8 cellular contexts compared by ENCODE assay signal in the genomic region with DNA sequence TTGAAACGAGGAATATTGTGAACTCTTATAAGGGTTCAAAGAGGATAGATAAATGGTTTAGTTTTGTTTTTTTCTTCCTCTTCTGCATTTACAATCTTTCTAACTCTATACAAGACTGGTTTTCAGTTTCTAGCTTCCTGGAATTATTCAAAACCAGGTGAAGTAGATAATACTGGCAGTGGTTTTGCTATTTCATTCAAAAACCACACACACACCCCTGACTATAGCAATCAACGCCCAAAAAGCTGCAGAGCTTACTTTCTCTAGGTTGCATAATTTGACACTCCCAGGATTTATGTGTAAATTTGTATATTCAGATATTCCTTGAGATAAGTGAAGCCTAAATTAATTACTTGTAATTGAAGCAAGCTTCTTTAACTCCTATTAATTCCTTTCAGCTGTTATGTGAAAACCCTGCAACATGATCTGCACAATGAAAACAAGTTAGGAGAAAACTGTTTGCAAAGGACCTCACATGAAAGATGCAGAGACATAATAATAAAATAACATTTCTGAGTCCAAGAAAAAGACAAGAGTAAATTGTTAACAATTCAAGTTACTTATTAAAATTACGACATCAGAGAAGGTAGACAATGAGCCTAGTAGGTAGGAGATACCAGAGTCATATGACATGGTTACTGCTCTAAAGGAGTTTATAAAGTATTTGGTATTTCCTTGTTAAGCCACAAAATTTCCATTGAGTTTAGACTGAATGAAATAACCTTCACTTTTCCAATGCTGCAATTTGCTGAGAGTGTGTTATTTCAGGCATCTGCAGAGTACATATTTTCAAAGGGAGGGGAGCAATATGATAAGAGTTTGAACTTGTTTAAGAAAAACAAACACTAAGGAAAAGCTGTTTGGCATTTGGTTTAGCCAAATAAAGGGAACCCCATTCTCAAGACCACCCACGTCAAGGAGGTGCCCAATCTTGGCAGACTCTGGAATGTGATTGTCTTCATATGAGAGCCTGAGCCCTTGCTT. TPM values are rescaled to one million over a fixed set of nuclear protein-coding genes. Genes with fewer than 3 reads are reported as not detected.
DNase-seq lines count a peak whose midpoint lies in the region; ATAC-seq and TF ChIP-seq lines count a peak whose summit lies in the region.

No MANE protein-coding gene starts in this region.

- H4K20me1 ChIP-seq in BLaER1, result peaks cover 21% of the 10 kb centered on the region

- peak overlapping the region; percentile 99 for H3K27ac ChIP-seq in BLaER1
- H3K27ac ChIP-seq in sigmoid colon, result peak overlapping the region; percentile 90 to 100 (median 100)

- intact Hi-C loops in sigmoid colon (cut with DNase I), result loop anchor here (1.0 to 2.0 kb wide), 2 partner anchors 29 to 54 kb away; partner anchors contain the start of gene HNRNPA3

- no peaks in the 10 kb centered on the region for H3K9me3 ChIP-seq in BLaER1
- no peaks in the 10 kb centered on the region for H3K9me3 ChIP-seq in sigmoid colon

- peaks cover 56% of the 10 kb centered on the region for H3K4me1 Mint-ChIP-seq in T-helper 2 cell treated with Interferon-gamma antibody and Interleukin-4, amounts not matched to agents 5 μg/mL and 100 μg/mL, for 36 hours (ENCODE audit: low read depth)

- peak overlapping the region; percentile 99 for H3K9ac ChIP-seq in BLaER1

- H3K27ac Mint-ChIP-seq in T-helper 2 cell treated with Interferon-gamma antibody and Interleukin-4, amounts not matched to agents 5 μg/mL and 100 μg/mL, for 36 hours, result peak overlapping the region; percentile 99

- H3K9me3 Mint-ChIP-seq in T-helper 2 cell treated with Interferon-gamma antibody and Interleukin-4, amounts not matched to agents 5 μg/mL and 100 μg/mL, for 36 hours, result no peaks in the 10 kb centered on the region

- H3K4me3 ChIP-seq in BLaER1, result peak overlapping the region; percentile 95
- H3K4me3 ChIP-seq in sigmoid colon, result peak overlapping the region; percentile 86 to 99 (median 99)

- H3K27me3 ChIP-seq in BLaER1, result no peaks in the 10 kb centered on the region
- no peaks in the 10 kb centered on the region for H3K27me3 ChIP-seq in sigmoid colon

- TF ChIP-seq EP300 in sigmoid colon (IDR thresholded peaks at IDR 0.05), result no peak

- DNase-seq in T-helper 2 cell treated with Interferon-gamma antibody and Interleukin-4, amounts not matched to agents 5 μg/mL and 100 μg/mL, for 36 hours (ENCODE audit: low spot score), result no peak
- peak; percentile 46 for DNase-seq in fibroblast of gingiva (ENCODE audit: low read depth)
- DNase-seq in sigmoid colon, result no peak
- no peak for DNase-seq in NCI-H748 treated with DMSO at 0.1 percent for 48 hours (lab: John Stamatoyannopoulos, UW)
- no peak for DNase-seq in AG08396 (ENCODE audit: low spot score)

- H3K36me3 ChIP-seq in BLaER1 (no peaks in the 10 kb centered on the region), sigmoid colon (no peaks in the 10 kb centered on the region)

- H3K27me3 Mint-ChIP-seq in T-helper 2 cell treated with Interferon-gamma antibody and Interleukin-4, amounts not matched to agents 5 μg/mL and 100 μg/mL, for 36 hours (ENCODE audit: low read depth), result no peaks in the 10 kb centered on the region

- H3K36me3 Mint-ChIP-seq in T-helper 2 cell treated with Interferon-gamma antibody and Interleukin-4, amounts not matched to agents 5 μg/mL and 100 μg/mL, for 36 hours (ENCODE audit: low read depth), result peaks cover 18% of the 10 kb centered on the region

- WGBS in sigmoid colon, 2 donors, result 4 to 19% methylated on average over 4 of the region's 4 CpGs

- TF ChIP-seq CTCF in sigmoid colon (IDR thresholded peaks at IDR 0.05), result no peak

- peak overlapping the region; percentile 94 for H3K4me3 Mint-ChIP-seq in T-helper 2 cell treated with Interferon-gamma antibody and Interleukin-4, amounts not matched to agents 5 μg/mL and 100 μg/mL, for 36 hours

- peak overlapping the region; percentile 91 for H3K4me2 ChIP-seq in BLaER1

- H3K4me1 ChIP-seq in BLaER1 (peaks cover 29% of the 10 kb centered on the region), sigmoid colon (peaks cover 0 to 24% (median 21%) of the 10 kb centered on the region in 4 donors)

- ATAC-seq in HG02678 (IDR thresholded peaks at IDR 0.05; ENCODE audit: unreplicated experiment) (peak; percentile 11), HG02852 (IDR thresholded peaks at IDR 0.05; ENCODE audit: unreplicated experiment) (no peak)

- TF ChIP-seq POLR2A in sigmoid colon (IDR thresholded peaks at IDR 0.05), result no peak

RNA-seq across cellular contexts. Expression of gene NFE2L2, which starts 1.6 kb away (rescaled TPM):
- total RNA-seq in sigmoid colon, result 100 to 1,000 TPM in 2 of 4 donors, 10 to 100 TPM in 2; 88.1 to 103 (median 98.1) TPM
- 10 to 100 TPM; 46.7 to 88.3 (median 69.7) TPM for polyA plus RNA-seq in sigmoid colon

RNA-seq across cellular contexts. Expression of gene HNRNPA3, which starts 53.5 kb away (rescaled TPM):
- 10 to 100 TPM; 69.2 to 82.1 (median 74.5) TPM for total RNA-seq in sigmoid colon
- 100 to 1,000 TPM; 130 to 261 (median 131) TPM for polyA plus RNA-seq in sigmoid colon
